In genomic region chr16:89370601-89371000, GRCh38 we compare ENCODE assay signal across 1 cellular context.
TF ChIP-seq lines count a peak whose summit lies in the region.

No MANE protein-coding gene starts in this region.

TF ChIP-seq in K562, 482 proteins besides CTCF, POLR2A, EP300 and RAD21 (continued from another document):
- no peak for TF ChIP-seq PKNOX1 (IDR thresholded peaks at IDR 0.05)
- no peak for TF ChIP-seq ZNF449 (CRISPR knock-in tag; IDR thresholded peaks at IDR 0.05)
- no peak for TF ChIP-seq KLF10 (CRISPR knock-in tag; IDR thresholded peaks at IDR 0.05)
- no peak for TF ChIP-seq ATF1 (CRISPR knock-in tag; IDR thresholded peaks at IDR 0.05)
- TF ChIP-seq ATF1 (tag; IDR thresholded peaks at IDR 0.05): no peak
- peak; percentile 85 for TF ChIP-seq RBM22 (IDR thresholded peaks at IDR 0.05; ENCODE audit: low read depth, low read length, poor library complexity, severe bottlenecking)
